ENCODE assay signal across 8 cellular contexts in the genomic region with DNA sequence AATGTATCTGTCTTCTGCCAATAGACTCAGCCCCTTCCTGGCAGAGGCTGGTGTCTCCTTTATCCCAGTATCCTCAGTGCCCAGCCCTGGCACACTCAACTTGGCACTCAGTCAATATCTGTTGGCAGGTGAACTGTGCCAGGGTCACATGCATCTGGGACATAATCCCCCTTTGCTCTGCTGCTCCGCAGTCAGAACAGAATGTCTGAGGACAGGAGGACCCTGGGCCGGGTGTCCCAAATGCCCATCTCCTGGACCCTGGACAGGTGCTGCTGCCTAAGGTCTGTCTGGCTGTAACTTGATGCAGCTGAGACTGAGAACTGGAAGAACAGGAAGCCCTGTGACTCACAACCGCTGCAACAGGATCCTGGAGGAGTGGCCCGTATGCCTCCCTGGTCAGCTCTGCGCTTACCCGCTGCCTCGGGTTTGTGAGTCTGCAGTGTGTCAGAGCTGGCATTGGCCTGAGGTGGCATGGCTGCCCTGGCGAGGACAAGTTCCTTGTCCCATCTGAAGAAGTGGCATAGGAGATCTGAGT. TPM values are rescaled to one million over a fixed set of nuclear protein-coding genes. Genes with fewer than 3 reads are reported as not detected.
DNase-seq lines count a peak whose midpoint lies in the region; ATAC-seq and TF ChIP-seq lines count a peak whose summit lies in the region.

No MANE protein-coding gene starts in this region.

- BruUV-seq in MCF 10A (replicated peaks; lab: Mats Ljungman, UMichigan) = no TSS peak

- no peaks in the 10 kb centered on the region for H3K9me2 ChIP-seq in SK-N-SH

- no peaks in the 10 kb centered on the region for H3K27me3 Mint-ChIP-seq in MCF 10A (ENCODE audit: insufficient read depth, unreplicated experiment)
- no peaks in the 10 kb centered on the region for H3K27me3 Mint-ChIP-seq in stimulated activated memory B cell treated with anti-CD40 and anti-IgM and Interleukin-4, amounts not matched to agents 10 μg/mL and 1 μg/mL and 100 μg/mL, for 72 hours

- peaks cover 56% of the 10 kb centered on the region for H3K4me1 Mint-ChIP-seq in MCF 10A (ENCODE audit: insufficient read depth, unreplicated experiment)
- peaks cover 68% of the 10 kb centered on the region for H3K4me1 Mint-ChIP-seq in stimulated activated memory B cell treated with anti-CD40 and anti-IgM and Interleukin-4, amounts not matched to agents 10 μg/mL and 1 μg/mL and 100 μg/mL, for 72 hours

- POLR2A ChIA-PET in AG04450 (lab: Yijun Ruan, JAX) = interaction anchor here (1.0 kb wide), 1 partner anchor 10 kb away, joined by 3 read pairs; no protein-coding TSS in a partner anchor
- POLR2A ChIA-PET in SK-N-SH (lab: Yijun Ruan, JAX) = no interaction called here
- POLR2A ChIA-PET in MCF 10A (lab: Yijun Ruan, JAX) = interaction anchor here (0.5 to 3.4 kb wide), 7 partner anchors 9 to 130 kb away, joined by 3 to 27 read pairs (median 4); a partner anchor contains a TSS

- 7% methylated on average over 2 of the region's 8 CpGs for WGBS in SK-N-SH (ENCODE audit: low lambda C conversion rate)

- TF ChIP-seq EP300 in SK-N-SH (IDR thresholded peaks at IDR 0.05; ENCODE audit: borderline replicate concordance in 1 of 2, low read depth in 1 of 2, low read length in 1 of 2) = peak in 1 of 2 experiments; percentile 70; a peak in 1 of 4 replicates

- H3K79me2 ChIP-seq in SK-N-SH (ENCODE audit: insufficient read depth) = peaks cover 34% of the 10 kb centered on the region; the same call in 1 of the 2 replicates

- DNase-seq in AG04450 (ENCODE audit: low read depth, low spot score) (peak; percentile 61), HL-60 (ENCODE audit: low read depth in 1 of 2, low spot score in 1 of 2) (peak in 1 of 2 experiments; percentile 84), SK-N-SH (no peak), MCF 10A (ENCODE audit: unreplicated experiment) (peak; percentile 96), left kidney (ENCODE audit: low read depth, low spot score) (peak; percentile 85)

- TF ChIP-seq CTCF in AG04450 (IDR thresholded peaks at IDR 0.05; ENCODE audit: low read depth, low read length) (no peak), HL-60 (IDR thresholded peaks at IDR 0.05; ENCODE audit: insufficient read depth, low read length) (no peak), SK-N-SH (IDR thresholded peaks at IDR 0.05) (no peak), MCF 10A (IDR thresholded peaks at IDR 0.05; ENCODE audit: unreplicated experiment) (no peak)

- H3K4me3 ChIP-seq in AG04450 (ENCODE audit: low read depth, low read length) (peak overlapping the region; percentile 40), HL-60 (replicated peaks; ENCODE audit: insufficient read depth, low read length) (no peak overlapping the region), SK-N-SH (ENCODE audit: low read depth in 2 of 2, low read length in 1 of 2) (peak overlapping the region; percentile 12 to 28; a peak in 3 of 4 replicates)

- H3K9ac ChIP-seq in SK-N-SH = peak overlapping the region; percentile 59

- CTCF ChIA-PET in AG04450 (lab: Charles Lee) = interaction anchor here (1.3 kb wide), 1 partner anchor 8 kb away, joined by 4 read pairs; no protein-coding TSS in a partner anchor
- CTCF ChIA-PET in SK-N-SH (lab: Yijun Ruan, JAX) = interaction anchor here (0.9 to 1.8 kb wide), 3 partner anchors 9 to 131 kb away, joined by 4 to 7 read pairs (median 4); no protein-coding TSS in a partner anchor
- CTCF ChIA-PET in MCF 10A (lab: Yijun Ruan, JAX) = interaction anchor here (0.6 to 12.5 kb wide), 5 partner anchors 9 to 131 kb away, joined by 3 to 140 read pairs (median 6); no protein-coding TSS in a partner anchor

- no peaks in the 10 kb centered on the region for H3K36me3 ChIP-seq in SK-N-SH (replicated peaks in 1 of 2; ENCODE audit: control insufficient read depth in 1 of 2, insufficient read depth in 2 of 2, low read length in 1 of 2)

- no peaks in the 10 kb centered on the region for H3K27me3 ChIP-seq in AG04450 (ENCODE audit: control insufficient read depth, insufficient read depth, low read length)
- H3K27me3 ChIP-seq in HL-60 (ENCODE audit: insufficient read depth, poor library complexity, severe bottlenecking) = no peaks in the 10 kb centered on the region
- no peaks in the 10 kb centered on the region for H3K27me3 ChIP-seq in SK-N-SH (ENCODE audit: insufficient read depth)

- H3K36me3 Mint-ChIP-seq in MCF 10A (ENCODE audit: insufficient read depth, unreplicated experiment) = no peaks in the 10 kb centered on the region
- H3K36me3 Mint-ChIP-seq in stimulated activated memory B cell treated with anti-CD40 and anti-IgM and Interleukin-4, amounts not matched to agents 10 μg/mL and 1 μg/mL and 100 μg/mL, for 72 hours = peaks cover 5% of the 10 kb centered on the region

- H3K9me3 Mint-ChIP-seq in MCF 10A (ENCODE audit: unreplicated experiment) = no peaks in the 10 kb centered on the region
- no peaks in the 10 kb centered on the region for H3K9me3 Mint-ChIP-seq in stimulated activated memory B cell treated with anti-CD40 and anti-IgM and Interleukin-4, amounts not matched to agents 10 μg/mL and 1 μg/mL and 100 μg/mL, for 72 hours

- peak overlapping the region; percentile 65 for H3K4me2 ChIP-seq in SK-N-SH

- TF ChIP-seq RAD21 in SK-N-SH (IDR thresholded peaks at IDR 0.05; ENCODE audit: low read length) = no peak

- no peak overlapping the region for H2AFZ ChIP-seq in SK-N-SH (ENCODE audit: low read depth)

- peak overlapping the region; percentile 96 for H3K27ac Mint-ChIP-seq in MCF 10A (ENCODE audit: low read depth, unreplicated experiment)
- H3K27ac Mint-ChIP-seq in stimulated activated memory B cell treated with anti-CD40 and anti-IgM and Interleukin-4, amounts not matched to agents 10 μg/mL and 1 μg/mL and 100 μg/mL, for 72 hours = peak overlapping the region; percentile 22

- peak overlapping the region; percentile 91 for H3K27ac ChIP-seq in AG04450 (ENCODE audit: low read depth, low read length)
- H3K27ac ChIP-seq in HL-60 (replicated peaks) = peak overlapping the region; percentile 9; the same call in 1 of the 2 replicates
- H3K27ac ChIP-seq in SK-N-SH (ENCODE audit: low read depth in 2 of 2, low read length in 1 of 2) = peak overlapping the region; percentile 87 to 94

- H3K4me3 Mint-ChIP-seq in MCF 10A (ENCODE audit: unreplicated experiment) = peak overlapping the region; percentile 50
- H3K4me3 Mint-ChIP-seq in stimulated activated memory B cell treated with anti-CD40 and anti-IgM and Interleukin-4, amounts not matched to agents 10 μg/mL and 1 μg/mL and 100 μg/mL, for 72 hours = no peak overlapping the region

- no peaks in the 10 kb centered on the region for H4K20me1 ChIP-seq in SK-N-SH (ENCODE audit: insufficient read depth)

- H3K4me1 ChIP-seq in SK-N-SH (ENCODE audit: control insufficient read depth in 1 of 2, insufficient read depth in 2 of 2, low read depth in 1 of 2, low read length in 1 of 2) = peaks cover 52 to 60% of the 10 kb centered on the region in 2 experiments

- ATAC-seq in stimulated activated memory B cell treated with anti-CD40 and anti-IgM and Interleukin-4, amounts not matched to agents 10 μg/mL and 1 μg/mL and 100 μg/mL, for 72 hours = no peak
- ATAC-seq in GM19463 (IDR thresholded peaks at IDR 0.05; ENCODE audit: unreplicated experiment) (no peak), GM21737 (IDR thresholded peaks at IDR 0.05; ENCODE audit: unreplicated experiment) (no peak)

- intact Hi-C loops in MCF 10A (cut with micrococcal nuclease) = no loop called here

- H3K9me3 ChIP-seq in AG04450 (ENCODE audit: control insufficient read depth, insufficient read depth, low read length) (no peaks in the 10 kb centered on the region), SK-N-SH (no peaks in the 10 kb centered on the region)

- peaks cover 33% of the 10 kb centered on the region for H3F3A ChIP-seq in SK-N-SH (replicated peaks; ENCODE audit: insufficient read depth)

TF ChIP-seq in SK-N-SH, 30 proteins besides CTCF, POLR2A, EP300 and RAD21 (continues in another document):
- TF ChIP-seq, protein P1, sequence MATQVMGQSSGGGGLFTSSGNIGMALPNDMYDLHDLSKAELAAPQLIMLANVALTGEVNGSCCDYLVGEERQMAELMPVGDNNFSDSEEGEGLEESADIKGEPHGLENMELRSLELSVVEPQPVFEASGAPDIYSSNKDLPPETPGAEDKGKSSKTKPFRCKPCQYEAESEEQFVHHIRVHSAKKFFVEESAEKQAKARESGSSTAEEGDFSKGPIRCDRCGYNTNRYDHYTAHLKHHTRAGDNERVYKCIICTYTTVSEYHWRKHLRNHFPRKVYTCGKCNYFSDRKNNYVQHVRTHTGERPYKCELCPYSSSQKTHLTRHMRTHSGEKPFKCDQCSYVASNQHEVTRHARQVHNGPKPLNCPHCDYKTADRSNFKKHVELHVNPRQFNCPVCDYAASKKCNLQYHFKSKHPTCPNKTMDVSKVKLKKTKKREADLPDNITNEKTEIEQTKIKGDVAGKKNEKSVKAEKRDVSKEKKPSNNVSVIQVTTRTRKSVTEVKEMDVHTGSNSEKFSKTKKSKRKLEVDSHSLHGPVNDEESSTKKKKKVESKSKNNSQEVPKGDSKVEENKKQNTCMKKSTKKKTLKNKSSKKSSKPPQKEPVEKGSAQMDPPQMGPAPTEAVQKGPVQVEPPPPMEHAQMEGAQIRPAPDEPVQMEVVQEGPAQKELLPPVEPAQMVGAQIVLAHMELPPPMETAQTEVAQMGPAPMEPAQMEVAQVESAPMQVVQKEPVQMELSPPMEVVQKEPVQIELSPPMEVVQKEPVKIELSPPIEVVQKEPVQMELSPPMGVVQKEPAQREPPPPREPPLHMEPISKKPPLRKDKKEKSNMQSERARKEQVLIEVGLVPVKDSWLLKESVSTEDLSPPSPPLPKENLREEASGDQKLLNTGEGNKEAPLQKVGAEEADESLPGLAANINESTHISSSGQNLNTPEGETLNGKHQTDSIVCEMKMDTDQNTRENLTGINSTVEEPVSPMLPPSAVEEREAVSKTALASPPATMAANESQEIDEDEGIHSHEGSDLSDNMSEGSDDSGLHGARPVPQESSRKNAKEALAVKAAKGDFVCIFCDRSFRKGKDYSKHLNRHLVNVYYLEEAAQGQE (IDR thresholded peaks at IDR 0.05; ENCODE audit: low read depth, low read length) = peak; percentile 54; the same call in 1 of the 2 replicates
- TF ChIP-seq, protein P2, sequence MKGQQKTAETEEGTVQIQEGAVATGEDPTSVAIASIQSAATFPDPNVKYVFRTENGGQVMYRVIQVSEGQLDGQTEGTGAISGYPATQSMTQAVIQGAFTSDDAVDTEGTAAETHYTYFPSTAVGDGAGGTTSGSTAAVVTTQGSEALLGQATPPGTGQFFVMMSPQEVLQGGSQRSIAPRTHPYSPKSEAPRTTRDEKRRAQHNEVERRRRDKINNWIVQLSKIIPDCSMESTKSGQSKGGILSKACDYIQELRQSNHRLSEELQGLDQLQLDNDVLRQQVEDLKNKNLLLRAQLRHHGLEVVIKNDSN (IDR thresholded peaks at IDR 0.05; ENCODE audit: borderline replicate concordance, low read depth) = no peak
- TF ChIP-seq POLR2AphosphoS5 (IDR thresholded peaks at IDR 0.05; ENCODE audit: low read depth, low read length) (peak; percentile 78), GABPA (IDR thresholded peaks at IDR 0.05; ENCODE audit: low read depth) (no peak), MEF2A (IDR thresholded peaks at IDR 0.05; ENCODE audit: borderline replicate concordance, low read depth) (no peak)

RNA-seq across cellular contexts. Expression of a gene that starts 11.4 kb away (rescaled TPM):
- polyA plus RNA-seq in AG04450 (2011; rRNA removed) (12.5 and 13.3 TPM in 2 replicates), SK-N-SH (2012; rRNA removed) (13.5 and 15.1 TPM in 2 replicates)
- 32.0 and 33.7 TPM in 2 replicates for polyA minus RNA-seq in AG04450 (2011; rRNA and poly(A)+ RNA removed)
- polyA plus RNA-seq in SK-N-SH (2012; cell fraction: cytosol; rRNA removed) = 11.1 and 12.9 TPM in 2 replicates
- polyA plus RNA-seq in SK-N-SH (2012; cell fraction: nucleus; rRNA removed) = 11.8 and 13.6 TPM in 2 replicates
- 40.4 and 47.8 TPM in 2 replicates for total RNA-seq in MCF 10A (2022)

Comparison
In these comparisons a context has a peak if more than half of its experiments do, and no peak if none do; other contexts are left out.
1. H3K27ac ChIP-seq: peak in every context shown above with its lines; median percentile 91 in AG04450; 90 in SK-N-SH; 9 in HL-60.